30 cellular contexts compared by ENCODE assay signal in genomic region chr2:38428940-38429339, GRCh38. TPM values are rescaled to one million over a fixed set of nuclear protein-coding genes. Genes with fewer than 3 reads are reported as not detected.
DNase-seq lines count a peak whose midpoint lies in the region; ATAC-seq, FAIRE-seq and TF ChIP-seq lines count a peak whose summit lies in the region.
"Had no signal": no experiment of that assay in that cellular context is flagged by ENCODE, and none has a peak within 500 bp of the region (broad histone marks: within the 10 kb centered on the region; RNA-seq: fewer than 3 reads in every experiment).

No MANE protein-coding gene starts in this region.

- H3K4me3 Mint-ChIP-seq in stimulated activated memory B cell treated with anti-CD40 and anti-IgM and Interleukin-4, amounts not matched to agents 10 μg/mL and 1 μg/mL and 100 μg/mL, for 72 hours = no peak overlapping the region
- H3K4me3 Mint-ChIP-seq: activated CD4-positive, alpha-beta T cell treated with anti-CD3 and anti-CD28 coated beads for 36 hours; activated CD8-positive, alpha-beta T cell treated with anti-CD3 and anti-CD28 coated beads, Interleukin-2, amount 10 ng/mL, durations not matched to agents 7 days and 5 days; activated T-helper 17 cell treated with anti-CD3 and anti-CD28 coated beads, Interleukin-2, amount 50 U/mL, for 72 hours had no signal

- H2AFZ ChIP-seq in endothelial cell of umbilical vein (ENCODE audit: low read depth, low read length) = no peak overlapping the region

- ATAC-seq in thoracic aorta (ENCODE audit: insufficient number of reproducible peaks, low FRiP score, low read depth) = no peak
- ATAC-seq in stimulated activated memory B cell treated with anti-CD40 and anti-IgM and Interleukin-4, amounts not matched to agents 10 μg/mL and 1 μg/mL and 100 μg/mL, for 72 hours = no peak
- ATAC-seq: activated CD4-positive, alpha-beta T cell treated with anti-CD3 and anti-CD28 coated beads for 36 hours; activated CD8-positive, alpha-beta T cell treated with anti-CD3 and anti-CD28 coated beads, Interleukin-2, amount 10 ng/mL, durations not matched to agents 7 days and 5 days; activated T-helper 17 cell treated with anti-CD3 and anti-CD28 coated beads, Interleukin-2, amount 50 U/mL, for 72 hours; left lung; Panc1 had no signal

- H3K9me3 ChIP-seq in endothelial cell of umbilical vein (replicated peaks; ENCODE audit: control insufficient read depth, insufficient read depth, low read length) (no peaks in the 10 kb centered on the region), left ventricle myocardium inferior (replicated peaks) (no peaks in the 10 kb centered on the region), thoracic aorta (no peaks in the 10 kb centered on the region)
- H3K9me3 ChIP-seq: BLaER1, left lung, neutrophil, suprapubic skin had no signal

- no peak for FAIRE-seq in endothelial cell of umbilical vein (lab: Jason Lieb, UNC)
- FAIRE-seq: GM19239, H1 had no signal

- dilution Hi-C loops in endothelial cell of umbilical vein (cut with MboI; ENCODE audit: extremely low pct_ligation_motif_present, low sequenced_read_pairs) = no loop called here

- CTCF ChIA-PET in endothelial cell of umbilical vein (lab: Charles Lee) = interaction anchor here (1.9 kb wide), 1 partner anchor 39 kb away, joined by 5 read pairs; no protein-coding TSS in a partner anchor

- DNase-seq in brain pericyte (ENCODE audit: low read depth, low spot score) (peak; percentile 80), endothelial cell of umbilical vein (ENCODE audit: low read depth, low spot score) (peak; percentile 14), left ventricle myocardium inferior (no peak), thoracic aorta (ENCODE audit: low spot score) (no peak), NCI-H128 (lab: John Stamatoyannopoulos, UW; ENCODE audit: unreplicated experiment) (no peak), DMS114 treated with DMSO at 0.1 percent for 48 hours (lab: John Stamatoyannopoulos, UW; ENCODE audit: unreplicated experiment) (no peak)
- DNase-seq in activated CD4-positive, alpha-beta T cell treated with anti-CD3 and anti-CD28 coated beads, Interleukin-2, amount 50 U/mL, for 4 hours = no peak
- DNase-seq: activated CD4-positive, alpha-beta T cell treated with anti-CD3 and anti-CD28 coated beads for 36 hours; activated CD8-positive, alpha-beta T cell treated with anti-CD3 and anti-CD28 coated beads, Interleukin-2, amount 10 ng/mL, durations not matched to agents 7 days and 5 days; activated naive CD4-positive, alpha-beta T cell treated with anti-CD3 and anti-CD28 coated beads, Interleukin-2, amount 50 U/mL, for 16 hours; amniotic stem cell; DMS153; islet precursor cell; KG1; left lung; NCI-H1417 treated with DMSO at 0.1 percent for 48 hours; NCI-H345; NCI-H69; SHP77 treated with DMSO at 0.1 percent for 48 hours; stimulated activated naive CD4-positive, alpha-beta T cell had no signal

- no peak overlapping the region for H3K4me2 ChIP-seq in endothelial cell of umbilical vein (ENCODE audit: insufficient read depth, low read length)
- H3K4me2 ChIP-seq: BLaER1 had no signal

- H3K9ac ChIP-seq in endothelial cell of umbilical vein (replicated peaks; ENCODE audit: extremely low read depth, insufficient read depth, low read length) = no peak overlapping the region
- H3K9ac ChIP-seq: BLaER1 had no signal

- no peaks in the 10 kb centered on the region for H3K4me1 ChIP-seq in endothelial cell of umbilical vein (ENCODE audit: control insufficient read depth, extremely low read depth, insufficient read depth, low read length)
- H3K4me1 ChIP-seq in left ventricle myocardium inferior = peaks cover 15% of the 10 kb centered on the region
- H3K4me1 ChIP-seq in thoracic aorta (ENCODE audit: control insufficient read depth in 1 of 2, low read depth in 2 of 2) = peaks cover 9 to 60% of the 10 kb centered on the region in 2 donors
- H3K4me1 ChIP-seq: BLaER1, left lung had no signal

- no peaks in the 10 kb centered on the region for H3K79me2 ChIP-seq in endothelial cell of umbilical vein (ENCODE audit: control insufficient read depth, insufficient read depth, low read length)

- no peaks in the 10 kb centered on the region for H3K9me1 ChIP-seq in endothelial cell of umbilical vein (replicated peaks; ENCODE audit: control insufficient read depth, extremely low read depth, insufficient read depth, low read length)

- no TSS peak for BruUV-seq in endothelial cell of umbilical vein (replicated peaks; lab: Mats Ljungman, UMichigan)

- peaks cover under 1% of the 10 kb centered on the region for H3K9me3 Mint-ChIP-seq in stimulated activated memory B cell treated with anti-CD40 and anti-IgM and Interleukin-4, amounts not matched to agents 10 μg/mL and 1 μg/mL and 100 μg/mL, for 72 hours
- H3K9me3 Mint-ChIP-seq: activated T-helper 17 cell treated with anti-CD3 and anti-CD28 coated beads, Interleukin-2, amount 50 U/mL, for 72 hours had no signal

- H4K20me1 ChIP-seq in endothelial cell of umbilical vein (replicated peaks; ENCODE audit: control insufficient read depth, extremely low read depth, insufficient read depth, low read length) = no peaks in the 10 kb centered on the region
- H4K20me1 ChIP-seq: BLaER1 had no signal

- intact Hi-C loops in endothelial cell of umbilical vein (cut with micrococcal nuclease) (no loop called here), left ventricle myocardium inferior (cut with micrococcal nuclease) (no loop called here)

- H3K27me3 Mint-ChIP-seq in stimulated activated memory B cell treated with anti-CD40 and anti-IgM and Interleukin-4, amounts not matched to agents 10 μg/mL and 1 μg/mL and 100 μg/mL, for 72 hours = peaks cover 34% of the 10 kb centered on the region
- H3K27me3 Mint-ChIP-seq: activated CD4-positive, alpha-beta T cell treated with anti-CD3 and anti-CD28 coated beads for 36 hours had no signal

- H3K27ac ChIP-seq in endothelial cell of umbilical vein (ENCODE audit: insufficient read depth, low read depth, low read length) (no peak overlapping the region), left ventricle myocardium inferior (replicated peaks) (peak overlapping the region; percentile 33), thoracic aorta (no peak overlapping the region)
- H3K27ac ChIP-seq: BLaER1, cardiac muscle cell, left lung, neutrophil, suprapubic skin had no signal

- H3K4me1 Mint-ChIP-seq in stimulated activated memory B cell treated with anti-CD40 and anti-IgM and Interleukin-4, amounts not matched to agents 10 μg/mL and 1 μg/mL and 100 μg/mL, for 72 hours = no peaks in the 10 kb centered on the region
- H3K4me1 Mint-ChIP-seq: activated CD4-positive, alpha-beta T cell treated with anti-CD3 and anti-CD28 coated beads for 36 hours; activated T-helper 17 cell treated with anti-CD3 and anti-CD28 coated beads, Interleukin-2, amount 50 U/mL, for 72 hours had no signal

- no peak overlapping the region for H3K27ac Mint-ChIP-seq in stimulated activated memory B cell treated with anti-CD40 and anti-IgM and Interleukin-4, amounts not matched to agents 10 μg/mL and 1 μg/mL and 100 μg/mL, for 72 hours
- H3K27ac Mint-ChIP-seq: activated CD4-positive, alpha-beta T cell treated with anti-CD3 and anti-CD28 coated beads for 36 hours; activated CD8-positive, alpha-beta T cell treated with anti-CD3 and anti-CD28 coated beads, Interleukin-2, amount 10 ng/mL, durations not matched to agents 7 days and 5 days; activated T-helper 17 cell treated with anti-CD3 and anti-CD28 coated beads, Interleukin-2, amount 50 U/mL, for 72 hours; progenitor cell of endocrine pancreas had no signal

- H3K36me3 ChIP-seq in endothelial cell of umbilical vein (ENCODE audit: control insufficient read depth in 2 of 2, extremely low read depth in 1 of 2, insufficient read depth in 2 of 2, low read length in 2 of 2) (no peaks in the 10 kb centered on the region), left ventricle myocardium inferior (no peaks in the 10 kb centered on the region), thoracic aorta (no peaks in the 10 kb centered on the region)
- H3K36me3 ChIP-seq: BLaER1, cardiac muscle cell, left lung, neutrophil, suprapubic skin had no signal

- POLR2A ChIA-PET in endothelial cell of umbilical vein (lab: Charles Lee) = no interaction called here

- no peak overlapping the region for H3K4me3 ChIP-seq in endothelial cell of umbilical vein (replicated peaks in 1 of 3; ENCODE audit: insufficient read depth in 1 of 3, low read depth in 1 of 3, low read length in 3 of 3)
- no peak overlapping the region for H3K4me3 ChIP-seq in left ventricle myocardium inferior
- H3K4me3 ChIP-seq in thoracic aorta = peak overlapping the region; percentile 3
- H3K4me3 ChIP-seq: BLaER1, cardiac muscle cell, left lung, suprapubic skin had no signal

- TF ChIP-seq CTCF in endothelial cell of umbilical vein (IDR thresholded peaks at IDR 0.05; ENCODE audit: extremely low read depth in 1 of 2, insufficient read depth in 1 of 2, low read depth in 1 of 2, low read length in 2 of 2) (no peak), left ventricle myocardium inferior (IDR thresholded peaks at IDR 0.05; ENCODE audit: borderline replicate concordance) (no peak), thoracic aorta (IDR thresholded peaks at IDR 0.05) (no peak)

- no peaks in the 10 kb centered on the region for H3K36me3 Mint-ChIP-seq in stimulated activated memory B cell treated with anti-CD40 and anti-IgM and Interleukin-4, amounts not matched to agents 10 μg/mL and 1 μg/mL and 100 μg/mL, for 72 hours

- H3K27me3 ChIP-seq in endothelial cell of umbilical vein (ENCODE audit: control insufficient read depth in 2 of 2, insufficient read depth in 2 of 2, low read length in 2 of 2) = peaks cover 9 to 12% of the 10 kb centered on the region in 2 experiments
- peaks cover 3% of the 10 kb centered on the region for H3K27me3 ChIP-seq in left ventricle myocardium inferior (ENCODE audit: low read depth)
- H3K27me3 ChIP-seq in thoracic aorta (replicated peaks; ENCODE audit: insufficient read depth) = no peaks in the 10 kb centered on the region
- H3K27me3 ChIP-seq: BLaER1, cardiac muscle cell, left lung, neutrophil, suprapubic skin had no signal

- TF ChIP-seq POLR2A in endothelial cell of umbilical vein (IDR thresholded peaks at IDR 0.05; ENCODE audit: low read depth, low read length) = no peak

TF ChIP-seq in endothelial cell of umbilical vein, 7 proteins besides CTCF, POLR2A, EP300 and RAD21 (continues in another document):
- TF ChIP-seq POLR2AphosphoS5 (IDR thresholded peaks at IDR 0.05; ENCODE audit: insufficient read depth, low read depth, low read length) = no peak
- no peak for TF ChIP-seq JUN (IDR thresholded peaks at IDR 0.05; ENCODE audit: borderline replicate concordance, insufficient read depth, insufficient read length, low read depth)

RNA-seq across cellular contexts. Expression of gene ATL2, which starts 51.9 kb away (rescaled TPM):
- total RNA-seq in endothelial cell of umbilical vein (45.5 and 46.3 TPM in 2 replicates), left ventricle myocardium inferior (28.4 TPM), thoracic aorta (10 to 100 TPM; 22.7 to 71.0 TPM)
- 14.9 and 23.9 TPM in 2 replicates for polyA plus RNA-seq in endothelial cell of umbilical vein
- polyA plus RNA-seq in endothelial cell of umbilical vein (2011; cell fraction: cytosol; rRNA removed) = 23.0 and 27.9 TPM in 2 replicates
- polyA plus RNA-seq in endothelial cell of umbilical vein (2011; cell fraction: nucleus; rRNA removed) = 62.3 and 110 TPM in 2 replicates
- 30.3 and 38.6 TPM in 2 replicates for polyA plus RNA-seq in endothelial cell of umbilical vein (2012)
- 36.8 and 50.1 TPM in 2 replicates for polyA minus RNA-seq in endothelial cell of umbilical vein
- 41.7 TPM for polyA minus RNA-seq in endothelial cell of umbilical vein (2011; cell fraction: cytosol; rRNA and poly(A)+ RNA removed)
- polyA minus RNA-seq in endothelial cell of umbilical vein (2011; cell fraction: nucleus; rRNA and poly(A)+ RNA removed) = 62.9 and 69.4 TPM in 2 replicates

Comparison
In these comparisons a context has a peak if more than half of its experiments do, and no peak if none do; other contexts are left out.
1. DNase-seq: peak in brain pericyte (single experiment) and endothelial cell of umbilical vein (single experiment); none in left ventricle myocardium inferior (single experiment), thoracic aorta (single experiment), NCI-H128 (single experiment), DMS114 treated with DMSO at 0.1 percent for 48 hours (single experiment) and activated CD4-positive, alpha-beta T cell treated with anti-CD3 and anti-CD28 coated beads, Interleukin-2, amount 50 U/mL, for 4 hours (0 of 2).